ENCODE assay signal across 18 cellular contexts in genomic region chr2:147311058-147311429, GRCh38.
"Had no signal": no experiment of that assay in that cellular context is flagged by ENCODE, and none has a peak within 500 bp of the region (broad histone marks: within the 10 kb centered on the region; RNA-seq: fewer than 3 reads in every experiment).

No MANE protein-coding gene starts in this region.

- H3K4me3 Mint-ChIP-seq: immature natural killer cell; naive thymus-derived CD4-positive, alpha-beta T cell; nephron progenitor cell had no signal

- H3K4me1 Mint-ChIP-seq: immature natural killer cell had no signal

- H3K27ac Mint-ChIP-seq: naive thymus-derived CD4-positive, alpha-beta T cell had no signal

- H3K36me3 ChIP-seq: left ventricle myocardium inferior, lower lobe of right lung, sigmoid colon, stomach, thoracic aorta had no signal

- H3K4me1 ChIP-seq: left ventricle myocardium inferior, lower lobe of right lung, sigmoid colon, stomach had no signal

- DNase-seq: cortex of kidney; dorsolateral prefrontal cortex; effector CD8-positive, alpha-beta T cell; foreskin melanocyte; immature natural killer cell; left ventricle myocardium inferior; lower lobe of right lung; mesenchymal stem cell; naive thymus-derived CD4-positive, alpha-beta T cell; nephron progenitor cell; sigmoid colon; stimulated activated CD4-positive, alpha-beta T cell treated with anti-CD3 and anti-CD28 coated beads, Interleukin-12 subunit alpha, Interleukin-12 subunit beta, amount 100 ng/mL, for 4 hours; stimulated activated naive CD4-positive, alpha-beta T cell; stomach; substantia nigra; trophoblast cell had no signal

- H3K27ac ChIP-seq: dorsolateral prefrontal cortex, left ventricle myocardium inferior, lower lobe of right lung, sigmoid colon, skin epidermis, stomach, thoracic aorta had no signal

- H3K27me3 ChIP-seq: dorsolateral prefrontal cortex, sigmoid colon, stomach had no signal

- ATAC-seq: lower lobe of right lung; naive thymus-derived CD4-positive, alpha-beta T cell had no signal

- H3K9me3 ChIP-seq: lower lobe of right lung, sigmoid colon, stomach, thoracic aorta had no signal

- H3K27me3 Mint-ChIP-seq: naive thymus-derived CD4-positive, alpha-beta T cell had no signal

- H3K4me3 ChIP-seq: dorsolateral prefrontal cortex, left ventricle myocardium inferior, lower lobe of right lung, sigmoid colon, skin epidermis, stomach, thoracic aorta had no signal
